ENCODE assay signal across 11 cellular contexts in the genomic region with DNA sequence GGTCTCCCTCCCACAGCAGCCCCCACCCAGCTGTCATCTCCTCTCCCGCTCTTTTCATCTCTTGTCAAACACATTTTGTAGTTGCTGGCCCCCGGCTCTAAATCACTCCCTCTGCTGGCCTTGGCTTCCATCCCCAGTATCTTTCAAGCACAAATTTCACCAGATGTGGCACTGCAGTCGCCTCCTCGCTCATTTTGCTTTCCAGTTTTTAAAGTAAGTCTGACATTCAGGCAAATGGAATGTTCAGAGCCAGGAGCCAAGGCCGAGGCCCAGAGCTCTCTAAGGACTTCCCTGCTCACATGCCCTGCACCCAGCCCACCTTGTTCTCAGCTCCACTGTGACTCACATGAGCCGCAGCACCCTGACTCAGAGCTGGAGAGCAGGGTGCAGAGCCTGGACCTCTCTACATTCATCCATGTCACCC.
DNase-seq lines count a peak whose midpoint lies in the region; ATAC-seq and TF ChIP-seq lines count a peak whose summit lies in the region.
"Had no signal": no experiment of that assay in that cellular context is flagged by ENCODE, and none has a peak within 500 bp of the region (broad histone marks: within the 10 kb centered on the region; RNA-seq: fewer than 3 reads in every experiment).

No MANE protein-coding gene starts in this region.

- H2AK5ac ChIP-seq in neuronal stem cell (ENCODE audit: low read depth, low read length), result peak overlapping the region; percentile 31

- no peaks in the 10 kb centered on the region for H3K9me3 ChIP-seq in DND-41 (ENCODE audit: insufficient read depth, low read length, severe bottlenecking)
- H3K9me3 ChIP-seq in neuronal stem cell (replicated peaks in 1 of 2; ENCODE audit: control insufficient read depth in 2 of 2, insufficient read depth in 1 of 2, low read depth in 1 of 2, low read length in 2 of 2), result no peaks in the 10 kb centered on the region

- H3K4me3 ChIP-seq in DND-41 (ENCODE audit: low read depth in 1 of 2, low read length in 2 of 2) (no peak overlapping the region), neuronal stem cell (ENCODE audit: low read length in 2 of 2) (no peak overlapping the region)

- DNase-seq in DND-41, result no peak
- peak; percentile 57 for DNase-seq in NCI-H226
- DNase-seq in epithelial cell of prostate (ENCODE audit: low read depth, low spot score), result peak; percentile 90
- DNase-seq in neuronal stem cell (ENCODE audit: low spot score), result no peak
- no peak for DNase-seq in stimulated activated CD4-positive, alpha-beta T cell treated with anti-CD3 and anti-CD28 coated beads, Interleukin-4, amount 100 ng/mL, for 1 hour
- DNase-seq in NCI-H748 (lab: John Stamatoyannopoulos, UW; ENCODE audit: unreplicated experiment), result no peak
- DNase-seq: activated gamma-delta T cell treated with Interleukin-2 at 50 U/mL for 16 hours; KBM-7; stimulated activated naive CD4-positive, alpha-beta T cell treated with Interleukin-2 at 50 U/mL for 16 hours had no signal

- H3K14ac ChIP-seq in neuronal stem cell (ENCODE audit: low read length), result no peak overlapping the region

- no peaks in the 10 kb centered on the region for H3K79me2 ChIP-seq in DND-41 (ENCODE audit: insufficient read depth, low read length)

- ATAC-seq in DND-41 (ENCODE audit: insufficient read depth, low read depth), result no peak
- no peak for ATAC-seq in GM21367 (IDR thresholded peaks at IDR 0.05; ENCODE audit: unreplicated experiment)
- ATAC-seq in HG02885 (IDR thresholded peaks at IDR 0.05; ENCODE audit: poor library complexity, unreplicated experiment), result no peak

- peak overlapping the region; percentile 23 for H2BK15ac ChIP-seq in neuronal stem cell (ENCODE audit: low read length)

- no peak overlapping the region for H3K4me2 ChIP-seq in DND-41 (ENCODE audit: insufficient read depth, low read length)
- no peak overlapping the region for H3K4me2 ChIP-seq in neuronal stem cell (ENCODE audit: insufficient read depth, low read length, poor library complexity, severe bottlenecking)

- no peak overlapping the region for H2BK5ac ChIP-seq in neuronal stem cell (ENCODE audit: low read length)

- H3K18ac ChIP-seq in neuronal stem cell (ENCODE audit: low read length), result peak overlapping the region; percentile 62

- no peak overlapping the region for H2BK12ac ChIP-seq in neuronal stem cell (ENCODE audit: low read length)

- H4K20me1 ChIP-seq in DND-41 (ENCODE audit: insufficient read depth, low read length), result no peaks in the 10 kb centered on the region

- H2AFZ ChIP-seq in DND-41 (ENCODE audit: low read depth, low read length) (no peak overlapping the region), neuronal stem cell (ENCODE audit: low read length) (no peak overlapping the region)

- no peaks in the 10 kb centered on the region for H3K36me3 ChIP-seq in DND-41 (ENCODE audit: insufficient read depth, low read length)
- no peaks in the 10 kb centered on the region for H3K36me3 ChIP-seq in neuronal stem cell (replicated peaks in 1 of 2; ENCODE audit: control insufficient read depth in 2 of 2, insufficient read depth in 2 of 2, low read length in 2 of 2)

- H3K9ac ChIP-seq in DND-41 (ENCODE audit: low read depth, low read length), result no peak overlapping the region
- no peak overlapping the region for H3K9ac ChIP-seq in neuronal stem cell (ENCODE audit: low read depth, low read length, poor library complexity)

- no peak overlapping the region for H3K23ac ChIP-seq in neuronal stem cell (ENCODE audit: low read depth, low read length, poor library complexity)

- no CpG with 5 or more reads among the region's 6 CpGs for WGBS in neuronal stem cell (ENCODE audit: extremely low coverage in 2 of 2, insufficient read length in 2 of 2, insufficient replicate concordance in 1 of 2), 2 donors

- H4K91ac ChIP-seq in neuronal stem cell (ENCODE audit: low read depth, low read length, poor library complexity), result no peak overlapping the region

- H2BK120ac ChIP-seq in neuronal stem cell (ENCODE audit: low read depth, low read length), result no peak overlapping the region

- no peaks in the 10 kb centered on the region for H3K79me1 ChIP-seq in neuronal stem cell (ENCODE audit: low read depth, low read length)

- H3K4me1 ChIP-seq in DND-41 (ENCODE audit: insufficient read depth, low read length), result no peaks in the 10 kb centered on the region
- peaks cover 0 to 9% of the 10 kb centered on the region in 2 donors for H3K4me1 ChIP-seq in neuronal stem cell (ENCODE audit: control insufficient read depth in 2 of 2, insufficient read depth in 1 of 2, low read depth in 1 of 2, low read length in 2 of 2)

- H3K27me3 ChIP-seq in DND-41 (ENCODE audit: insufficient read depth, low read length, poor library complexity) (peaks cover 12% of the 10 kb centered on the region), neuronal stem cell (ENCODE audit: control insufficient read depth in 3 of 3, insufficient read depth in 3 of 3, low read depth in 1 of 3, low read length in 3 of 3) (no peaks in the 10 kb centered on the region)

- peak; percentile 10 for TF ChIP-seq CTCF in DND-41 (IDR thresholded peaks at IDR 0.05; ENCODE audit: borderline replicate concordance, extremely low read depth, low read length, poor library complexity, severe bottlenecking)

- no peak overlapping the region for H3K4ac ChIP-seq in neuronal stem cell (ENCODE audit: low read length)

- H4K8ac ChIP-seq in neuronal stem cell (ENCODE audit: low read depth, low read length), result no peak overlapping the region

- H3K27ac ChIP-seq in DND-41 (ENCODE audit: low read length) (no peak overlapping the region), epithelial cell of prostate (peak overlapping the region; percentile 44), neuronal stem cell (replicated peaks; ENCODE audit: low read length) (no peak overlapping the region)

Comparison
In these comparisons a context has a peak if more than half of its experiments do, and no peak if none do; other contexts are left out.
1. DNase-seq: peak in NCI-H226 (single experiment) and epithelial cell of prostate (single experiment); none in DND-41 (single experiment), neuronal stem cell (single experiment), stimulated activated CD4-positive, alpha-beta T cell treated with anti-CD3 and anti-CD28 coated beads, Interleukin-4, amount 100 ng/mL, for 1 hour (single experiment) and NCI-H748 (single experiment).